ENCODE assay signal across 24 cellular contexts in the genomic region with DNA sequence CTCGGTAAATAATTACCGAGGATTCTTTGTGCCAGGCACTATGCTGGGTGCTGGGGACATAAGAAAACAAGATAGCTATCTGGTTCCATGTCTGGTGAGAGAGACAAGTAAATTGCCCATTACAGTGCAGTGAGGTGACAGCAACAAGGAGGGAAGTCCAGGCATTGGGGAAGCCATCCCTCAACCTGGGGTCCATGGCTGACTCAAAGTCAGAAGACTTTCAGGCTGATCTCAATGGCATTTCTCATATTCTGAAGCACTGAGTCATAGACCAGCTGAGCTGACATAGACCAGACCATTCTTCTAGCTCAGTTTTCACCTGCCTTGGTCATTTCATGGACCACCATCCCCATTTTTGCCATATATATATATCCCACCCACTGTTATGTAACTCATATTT.
DNase-seq lines count a peak whose midpoint lies in the region; ATAC-seq, FAIRE-seq and TF ChIP-seq lines count a peak whose summit lies in the region.
"Had no signal": no experiment of that assay in that cellular context is flagged by ENCODE, and none has a peak within 500 bp of the region (broad histone marks: within the 10 kb centered on the region; RNA-seq: fewer than 3 reads in every experiment).

No MANE protein-coding gene starts in this region.

- H3K27me3 ChIP-seq in sigmoid colon = no peaks in the 10 kb centered on the region
- H3K27me3 ChIP-seq: BE2C had no signal

- FAIRE-seq in RCC 7860 (lab: Jason Lieb, UNC) = no peak
- FAIRE-seq: GM12878 had no signal

- no peak overlapping the region for H3K4me3 ChIP-seq in fibroblast of mammary gland (ENCODE audit: control insufficient read depth, low read depth, low read length)
- H3K4me3 ChIP-seq in retinal pigment epithelial cell (ENCODE audit: low read length) = no peak overlapping the region
- H3K4me3 ChIP-seq in sigmoid colon = no peak overlapping the region
- H3K4me3 ChIP-seq: GM12878 had no signal

- intact Hi-C loops in sigmoid colon (cut with DNase I) (no loop called here), left ventricle myocardium superior (cut with micrococcal nuclease) (no loop called here)

- peak; percentile 3 for DNase-seq in activated CD8-positive, alpha-beta memory T cell treated with anti-CD3 and anti-CD28 coated beads for 24 hours
- DNase-seq in activated CD8-positive, alpha-beta memory T cell treated with anti-CD3 and anti-CD28 coated beads, Interleukin-2, amount 50 U/mL, for 48 hours = no peak
- DNase-seq in RCC 7860 (ENCODE audit: low spot score) (peak; percentile 6), fibroblast of mammary gland (ENCODE audit: low read depth) (peak; percentile 33), retinal pigment epithelial cell (ENCODE audit: low read depth) (peak; percentile 34), sigmoid colon (no peak), left ventricle myocardium superior (no peak), DMS 273 treated with DMSO at 0.1 percent for 48 hours (lab: John Stamatoyannopoulos, UW) (no peak)
- DNase-seq: 8988T; activated CD4-positive, alpha-beta T cell treated with anti-CD3 and anti-CD28 coated beads, Interleukin-2, amount 50 U/mL, for 4 hours; activated naive CD4-positive, alpha-beta T cell treated with Interleukin-2 at 50 U/mL for 16 hours; activated T-cell treated with anti-CD3 and anti-CD28 coated beads for 4 hours; anterior cingulate cortex; BE2C; cerebellar nuclear complex; DMS79; KBM-7; kidney glomerular epithelial cell; NCI-H1694; right cardiac atrium; stimulated activated CD4-positive, alpha-beta T cell treated with anti-CD3 and anti-CD28 coated beads, Interleukin-15, amount 100 ng/mL, for 24 hours; T1000 had no signal

- no peak for ATAC-seq in left ventricle myocardium superior
- ATAC-seq: GM12878, right cardiac atrium, WTC11 had no signal

- TF ChIP-seq EP300 in sigmoid colon (IDR thresholded peaks at IDR 0.05) = no peak

- no peaks in the 10 kb centered on the region for H3K4me1 ChIP-seq in sigmoid colon
- H3K4me1 ChIP-seq: BE2C had no signal

- 72 to 94% methylated on average over 2 of the region's 2 CpGs for WGBS in sigmoid colon, 2 donors

- H3K9me3 ChIP-seq in sigmoid colon = no peaks in the 10 kb centered on the region
- H3K9me3 ChIP-seq: BE2C had no signal

- TF ChIP-seq CTCF in fibroblast of mammary gland (conservative IDR thresholded peaks at IDR 0.05; ENCODE audit: control insufficient read depth, insufficient read depth, low read depth, low read length) (no peak), retinal pigment epithelial cell (conservative IDR thresholded peaks at IDR 0.05; ENCODE audit: low read depth, low read length) (no peak), sigmoid colon (IDR thresholded peaks at IDR 0.05) (no peak)

- no peak overlapping the region for H3K27ac ChIP-seq in sigmoid colon

- no peak for TF ChIP-seq POLR2A in sigmoid colon (IDR thresholded peaks at IDR 0.05)

- no peaks in the 10 kb centered on the region for H3K36me3 ChIP-seq in sigmoid colon
- H3K36me3 ChIP-seq: BE2C had no signal

Comparison
In these comparisons a context has a peak if more than half of its experiments do, and no peak if none do; other contexts are left out.
1. DNase-seq: peak in activated CD8-positive, alpha-beta memory T cell treated with anti-CD3 and anti-CD28 coated beads for 24 hours (single experiment), RCC 7860 (single experiment), fibroblast of mammary gland (single experiment) and retinal pigment epithelial cell (single experiment); none in activated CD8-positive, alpha-beta memory T cell treated with anti-CD3 and anti-CD28 coated beads, Interleukin-2, amount 50 U/mL, for 48 hours (single experiment), sigmoid colon (single experiment), left ventricle myocardium superior (single experiment) and DMS 273 treated with DMSO at 0.1 percent for 48 hours (single experiment).